8 cellular contexts compared by ENCODE assay signal in the genomic region with DNA sequence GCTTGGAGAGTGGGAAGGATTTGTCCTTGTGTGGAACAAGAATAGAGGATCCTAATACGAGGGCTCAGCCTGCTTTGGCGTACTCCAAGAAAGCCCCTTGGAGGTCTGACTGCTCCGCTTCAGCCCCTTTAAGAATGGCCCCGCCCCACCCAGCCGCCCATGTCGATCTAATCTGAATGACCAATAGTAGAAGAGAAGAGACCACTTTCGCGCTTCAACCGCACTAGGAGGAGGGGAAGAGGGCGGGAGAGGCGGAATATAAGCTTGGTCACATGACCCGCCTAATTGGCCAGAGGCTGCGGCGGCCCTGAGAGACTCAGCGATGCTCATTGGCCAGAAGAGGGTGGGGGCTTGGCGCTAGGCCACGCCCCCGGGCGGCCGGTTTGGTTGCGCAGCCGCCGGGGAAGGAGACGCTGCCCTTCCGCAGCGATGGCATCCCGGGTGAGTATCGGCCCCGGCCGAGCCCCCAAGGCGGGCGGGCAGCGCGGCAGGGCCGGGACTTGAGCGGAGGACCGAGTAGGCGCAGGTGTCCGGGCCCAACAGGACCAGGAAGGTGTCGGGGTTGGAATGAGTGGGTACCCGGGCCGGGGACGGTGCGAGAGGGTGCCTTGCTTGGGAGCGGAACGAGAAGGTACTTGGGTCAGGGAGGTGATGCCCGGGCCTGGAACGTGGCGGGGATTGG. TPM values are rescaled to one million over a fixed set of nuclear protein-coding genes. Genes with fewer than 3 reads are reported as not detected.
DNase-seq lines count a peak whose midpoint lies in the region; ATAC-seq and TF ChIP-seq lines count a peak whose summit lies in the region.

A gene with protein sequence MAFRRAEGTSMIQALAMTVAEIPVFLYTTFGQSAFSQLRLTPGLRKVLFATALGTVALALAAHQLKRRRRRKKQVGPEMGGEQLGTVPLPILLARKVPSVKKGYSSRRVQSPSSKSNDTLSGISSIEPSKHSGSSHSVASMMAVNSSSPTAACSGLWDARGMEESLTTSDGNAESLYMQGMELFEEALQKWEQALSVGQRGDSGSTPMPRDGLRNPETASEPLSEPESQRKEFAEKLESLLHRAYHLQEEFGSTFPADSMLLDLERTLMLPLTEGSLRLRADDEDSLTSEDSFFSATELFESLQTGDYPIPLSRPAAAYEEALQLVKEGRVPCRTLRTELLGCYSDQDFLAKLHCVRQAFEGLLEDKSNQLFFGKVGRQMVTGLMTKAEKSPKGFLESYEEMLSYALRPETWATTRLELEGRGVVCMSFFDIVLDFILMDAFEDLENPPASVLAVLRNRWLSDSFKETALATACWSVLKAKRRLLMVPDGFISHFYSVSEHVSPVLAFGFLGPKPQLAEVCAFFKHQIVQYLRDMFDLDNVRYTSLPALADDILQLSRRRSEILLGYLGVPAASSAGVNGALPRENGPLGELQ (plus strand): TSS at position 386 of the 682 bp plus-strand sequence. CDS start 3,969 bp downstream, outside the sequence.

- intact Hi-C loops in T-helper 2 cell treated with Interferon-gamma antibody and Interleukin-4, amounts not matched to agents 100 ng/mL and 5 ng/mL, for 36 hours (cut with micrococcal nuclease) = loop anchor here (1.0 to 10.0 kb wide), 8 partner anchors 8 to 762 kb away; partner anchors contain the start of genes CRAT, DOLK, DOLPP1 and GOLGA2
- intact Hi-C loops in ascending aorta (cut with DNase I) (loop anchor here (1.0 to 5.0 kb wide), 5 partner anchors 8 to 209 kb away; partner anchors contain the start of genes CRAT, DOLK, DOLPP1 and NUP188), right cardiac atrium (cut with DNase I) (no loop called here), aorta (cut with DNase I) (loop anchor here (2.0 to 5.0 kb wide), 2 partner anchors 44 to 89 kb away; partner anchors contain the start of genes DOLK (in 1 of the 2), DOLPP1 (in 1 of the 2) and NUP188 (in 1 of the 2))

- H3K4me3 ChIP-seq in ascending aorta (peak within 1 kb of the TSS; percentile 84 to 97), right cardiac atrium (ENCODE audit: low read length) (peak within 1 kb of the TSS; percentile 77), aorta (ENCODE audit: low read length in 2 of 2) (peak within 1 kb of the TSS; percentile 68 to 85)

- H3K4me1 ChIP-seq in ascending aorta (peaks cover 0 to 13% of the 10 kb centered on the region in 2 donors), right cardiac atrium (ENCODE audit: control insufficient read depth, insufficient read depth, low read length) (peaks cover 11% of the 10 kb centered on the region), aorta (ENCODE audit: control insufficient read depth in 1 of 2, insufficient read depth in 2 of 2, low read length in 2 of 2) (no peaks in the 10 kb centered on the region)

- peak within 1 kb of the TSS; percentile 62 to 81 for H3K27ac ChIP-seq in ascending aorta
- peak within 1 kb of the TSS; percentile 82 for H3K27ac ChIP-seq in right cardiac atrium (ENCODE audit: low read length)
- H3K27ac ChIP-seq in aorta (ENCODE audit: low read depth in 1 of 2, low read length in 2 of 2) = peak within 1 kb of the TSS in 1 of 2 donors; percentile 58

- peak; percentile 89 for ATAC-seq in GM18499 (IDR thresholded peaks at IDR 0.05; ENCODE audit: insufficient read depth, unreplicated experiment)
- ATAC-seq in HG02943 (IDR thresholded peaks at IDR 0.05; ENCODE audit: low read depth, unreplicated experiment) = peak; percentile 94
- peak; percentile 97 to 98 for ATAC-seq in right cardiac atrium
- peak; percentile 98 for ATAC-seq in aorta (ENCODE audit: low FRiP score)

- TF ChIP-seq CTCF in ascending aorta (IDR thresholded peaks at IDR 0.05) = no peak

- H3K27me3 ChIP-seq in ascending aorta (no peaks in the 10 kb centered on the region), right cardiac atrium (ENCODE audit: control insufficient read depth, insufficient read depth) (no peaks in the 10 kb centered on the region), aorta (ENCODE audit: control insufficient read depth in 1 of 2, insufficient read depth in 2 of 2, low read length in 1 of 2) (no peaks in the 10 kb centered on the region)

- H3K9me3 ChIP-seq in ascending aorta = no peaks in the 10 kb centered on the region
- H3K9me3 ChIP-seq in right cardiac atrium (ENCODE audit: control insufficient read depth, low read length) = no peaks in the 10 kb centered on the region
- no peaks in the 10 kb centered on the region for H3K9me3 ChIP-seq in aorta (ENCODE audit: control insufficient read depth, low read length)

- under 1% methylated on average over 49 of the region's 49 CpGs for WGBS in right cardiac atrium
- 0 to 1% methylated on average over 48 to 49 of the region's 49 CpGs for WGBS in aorta, 2 donors

- H3K36me3 ChIP-seq in ascending aorta (peaks cover 5 to 8% of the 10 kb centered on the region in 2 donors), aorta (ENCODE audit: control insufficient read depth in 1 of 2, insufficient read depth in 2 of 2, low read length in 1 of 2) (no peaks in the 10 kb centered on the region)

- DNase-seq in NCI-H187 treated with DMSO at 0.1 percent for 48 hours (lab: John Stamatoyannopoulos, UW) = peak; percentile 72
- peak; percentile 97 to 99 for DNase-seq in ascending aorta (ENCODE audit: low spot score in 2 of 2)
- DNase-seq in right cardiac atrium = peak; percentile 98 to 99 (median 98)
- DNase-seq in putamen (ENCODE audit: low spot score) = peak; percentile 100
- peak; percentile 97 to 98 for DNase-seq in aorta

RNA-seq across cellular contexts. Expression of the gene that starts here (rescaled TPM):
- total RNA-seq in T-helper 2 cell treated with Interferon-gamma antibody and Interleukin-4, amounts not matched to agents 100 ng/mL and 5 ng/mL, for 36 hours = 39.3 and 42.2 TPM in 2 replicates
- total RNA-seq in ascending aorta (39.9 TPM), right cardiac atrium (10 to 100 TPM; 30.3 to 40.7 (median 36.2) TPM), aorta (10 to 100 TPM; 21.8 to 28.3 TPM)
- polyA plus RNA-seq in right cardiac atrium (35.8 TPM), aorta (10 to 100 TPM in 1 of 2 donors, 1 to 10 TPM in 1; 8.5 to 32.3 TPM)

Comparison
In these comparisons a context has a peak if more than half of its experiments do, and no peak if none do; other contexts are left out.
1. intact Hi-C loops: an anchor here in T-helper 2 cell treated with Interferon-gamma antibody and Interleukin-4, amounts not matched to agents 100 ng/mL and 5 ng/mL, for 36 hours (1.0 to 10.0 kb wide), ascending aorta (1.0 to 5.0 kb wide) and aorta (2.0 to 5.0 kb wide); none called in right cardiac atrium.